Comparison of ENCODE assay signal across 1 cellular context in the genomic region with DNA sequence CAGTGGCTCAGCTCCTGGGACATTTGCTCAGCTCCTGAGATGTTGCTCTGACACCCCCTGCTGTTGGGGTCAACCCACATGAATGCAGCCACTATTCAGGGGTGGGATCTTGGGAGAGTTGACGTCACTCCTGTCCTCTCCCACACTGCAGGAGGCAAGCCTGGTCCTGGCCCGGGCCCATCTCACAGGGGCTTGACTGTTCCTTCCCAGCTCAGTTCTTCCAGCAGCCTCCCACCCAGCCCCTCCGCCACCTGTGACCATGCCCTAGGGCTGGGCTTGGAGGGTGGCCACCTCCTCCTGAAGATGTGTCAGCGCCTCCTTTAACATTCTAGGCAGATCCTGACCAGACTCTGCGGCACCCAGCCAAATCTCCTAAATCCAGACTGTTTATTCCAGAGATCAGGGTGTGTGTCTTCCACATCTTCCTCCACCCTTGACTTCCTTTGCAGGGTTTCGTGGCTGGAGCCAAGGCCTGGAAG.
TF ChIP-seq lines count a peak whose summit lies in the region.

No MANE protein-coding gene starts in this region.

TF ChIP-seq in HEK293, 187 proteins besides CTCF, POLR2A, EP300 and RAD21 (continued from another document and continues in another):
- TF ChIP-seq, protein P1, sequence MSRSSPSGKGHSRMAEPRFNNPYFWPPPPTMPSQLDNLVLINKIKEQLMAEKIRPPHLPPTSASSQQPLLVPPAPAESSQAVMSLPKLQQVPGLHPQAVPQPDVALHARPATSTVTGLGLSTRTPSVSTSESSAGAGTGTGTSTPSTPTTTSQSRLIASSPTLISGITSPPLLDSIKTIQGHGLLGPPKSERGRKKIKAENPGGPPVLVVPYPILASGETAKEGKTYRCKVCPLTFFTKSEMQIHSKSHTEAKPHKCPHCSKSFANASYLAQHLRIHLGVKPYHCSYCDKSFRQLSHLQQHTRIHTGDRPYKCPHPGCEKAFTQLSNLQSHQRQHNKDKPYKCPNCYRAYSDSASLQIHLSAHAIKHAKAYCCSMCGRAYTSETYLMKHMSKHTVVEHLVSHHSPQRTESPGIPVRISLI (tag by site-specific recombination; IDR thresholded peaks at IDR 0.05): no peak
- TF ChIP-seq ZNF776 (tag by site-specific recombination; IDR thresholded peaks at IDR 0.05; ENCODE audit: borderline replicate concordance) (no peak), ZNF701 (tag by site-specific recombination; IDR thresholded peaks at IDR 0.05) (no peak), GLIS1 (tag by site-specific recombination; IDR thresholded peaks at IDR 0.05) (peak; percentile 94), ZNF416 (tag by site-specific recombination; IDR thresholded peaks at IDR 0.05) (no peak), ZFP69B (tag by site-specific recombination; IDR thresholded peaks at IDR 0.05) (no peak; the same call in 1 of the 2 replicates), ZNF239 (tag by site-specific recombination; IDR thresholded peaks at IDR 0.05) (no peak), ZNF335 (tag by site-specific recombination; conservative IDR thresholded peaks at IDR 0.05) (no peak), ZBTB8A (tag by site-specific recombination; IDR thresholded peaks at IDR 0.05) (no peak), ZNF202 (tag by site-specific recombination; IDR thresholded peaks at IDR 0.05; ENCODE audit: borderline replicate concordance) (no peak), ZNF140 (tag by site-specific recombination; IDR thresholded peaks at IDR 0.05) (no peak), ZNF404 (tag by site-specific recombination; IDR thresholded peaks at IDR 0.05) (no peak), ZBTB1 (tag by site-specific recombination; IDR thresholded peaks at IDR 0.05) (no peak), ZNF121 (tag by site-specific recombination; IDR thresholded peaks at IDR 0.05) (no peak), KLF9 (tag by site-specific recombination; IDR thresholded peaks at IDR 0.05; ENCODE audit: low read depth) (no peak), ZNF660 (tag by site-specific recombination; IDR thresholded peaks at IDR 0.05) (no peak), FEZF1 (tag by site-specific recombination; IDR thresholded peaks at IDR 0.05) (peak; percentile 34; the same call in 1 of the 2 replicates), ZNF214 (tag by site-specific recombination; IDR thresholded peaks at IDR 0.05; ENCODE audit: borderline replicate concordance) (no peak), ZNF324 (tag by site-specific recombination; IDR thresholded peaks at IDR 0.05) (no peak), ZNF366 (tag by site-specific recombination; conservative IDR thresholded peaks at IDR 0.05) (no peak), ZNF391 (tag by site-specific recombination; IDR thresholded peaks at IDR 0.05; ENCODE audit: borderline replicate concordance, low read depth) (no peak), ZNF707 (tag by site-specific recombination; IDR thresholded peaks at IDR 0.05) (no peak), EGR2 (tag by site-specific recombination; IDR thresholded peaks at IDR 0.05; ENCODE audit: low read depth) (peak; percentile 54), ZNF426 (tag by site-specific recombination; IDR thresholded peaks at IDR 0.05) (no peak), GLIS2 (tag by site-specific recombination; IDR thresholded peaks at IDR 0.05) (peak; percentile 47; the same call in 1 of the 2 replicates), ZNF548 (tag by site-specific recombination; IDR thresholded peaks at IDR 0.05) (no peak), ZSCAN30 (tag by site-specific recombination; IDR thresholded peaks at IDR 0.05) (no peak), ZBTB21 (tag by site-specific recombination; IDR thresholded peaks at IDR 0.05) (no peak), ZNF423 (tag by site-specific recombination; IDR thresholded peaks at IDR 0.05) (no peak), KLF16 (tag by site-specific recombination; IDR thresholded peaks at IDR 0.05) (no peak), YY2 (tag by site-specific recombination; IDR thresholded peaks at IDR 0.05) (no peak), ZNF837 (tag by site-specific recombination; IDR thresholded peaks at IDR 0.05) (no peak), ZNF549 (tag by site-specific recombination; IDR thresholded peaks at IDR 0.05) (no peak), ZNF24 (tag by site-specific recombination; IDR thresholded peaks at IDR 0.05) (0 out of 2 replicates have a peak, but pooled peaks have one; percentile 45), ZNF600 (tag by site-specific recombination; IDR thresholded peaks at IDR 0.05) (peak; percentile 65), GLI4 (tag by site-specific recombination; IDR thresholded peaks at IDR 0.05) (no peak), ZNF266 (tag by site-specific recombination; IDR thresholded peaks at IDR 0.05; ENCODE audit: low read depth) (no peak)
- TF ChIP-seq, protein P2, sequence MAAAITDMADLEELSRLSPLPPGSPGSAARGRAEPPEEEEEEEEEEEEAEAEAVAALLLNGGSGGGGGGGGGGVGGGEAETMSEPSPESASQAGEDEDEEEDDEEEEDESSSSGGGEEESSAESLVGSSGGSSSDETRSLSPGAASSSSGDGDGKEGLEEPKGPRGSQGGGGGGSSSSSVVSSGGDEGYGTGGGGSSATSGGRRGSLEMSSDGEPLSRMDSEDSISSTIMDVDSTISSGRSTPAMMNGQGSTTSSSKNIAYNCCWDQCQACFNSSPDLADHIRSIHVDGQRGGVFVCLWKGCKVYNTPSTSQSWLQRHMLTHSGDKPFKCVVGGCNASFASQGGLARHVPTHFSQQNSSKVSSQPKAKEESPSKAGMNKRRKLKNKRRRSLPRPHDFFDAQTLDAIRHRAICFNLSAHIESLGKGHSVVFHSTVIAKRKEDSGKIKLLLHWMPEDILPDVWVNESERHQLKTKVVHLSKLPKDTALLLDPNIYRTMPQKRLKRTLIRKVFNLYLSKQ (tag by site-specific recombination; IDR thresholded peaks at IDR 0.05; ENCODE audit: borderline replicate concordance): no peak
- TF ChIP-seq, protein P3, sequence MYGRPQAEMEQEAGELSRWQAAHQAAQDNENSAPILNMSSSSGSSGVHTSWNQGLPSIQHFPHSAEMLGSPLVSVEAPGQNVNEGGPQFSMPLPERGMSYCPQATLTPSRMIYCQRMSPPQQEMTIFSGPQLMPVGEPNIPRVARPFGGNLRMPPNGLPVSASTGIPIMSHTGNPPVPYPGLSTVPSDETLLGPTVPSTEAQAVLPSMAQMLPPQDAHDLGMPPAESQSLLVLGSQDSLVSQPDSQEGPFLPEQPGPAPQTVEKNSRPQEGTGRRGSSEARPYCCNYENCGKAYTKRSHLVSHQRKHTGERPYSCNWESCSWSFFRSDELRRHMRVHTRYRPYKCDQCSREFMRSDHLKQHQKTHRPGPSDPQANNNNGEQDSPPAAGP (tag by site-specific recombination; IDR thresholded peaks at IDR 0.05): peak; percentile 92
- TF ChIP-seq, protein P4, sequence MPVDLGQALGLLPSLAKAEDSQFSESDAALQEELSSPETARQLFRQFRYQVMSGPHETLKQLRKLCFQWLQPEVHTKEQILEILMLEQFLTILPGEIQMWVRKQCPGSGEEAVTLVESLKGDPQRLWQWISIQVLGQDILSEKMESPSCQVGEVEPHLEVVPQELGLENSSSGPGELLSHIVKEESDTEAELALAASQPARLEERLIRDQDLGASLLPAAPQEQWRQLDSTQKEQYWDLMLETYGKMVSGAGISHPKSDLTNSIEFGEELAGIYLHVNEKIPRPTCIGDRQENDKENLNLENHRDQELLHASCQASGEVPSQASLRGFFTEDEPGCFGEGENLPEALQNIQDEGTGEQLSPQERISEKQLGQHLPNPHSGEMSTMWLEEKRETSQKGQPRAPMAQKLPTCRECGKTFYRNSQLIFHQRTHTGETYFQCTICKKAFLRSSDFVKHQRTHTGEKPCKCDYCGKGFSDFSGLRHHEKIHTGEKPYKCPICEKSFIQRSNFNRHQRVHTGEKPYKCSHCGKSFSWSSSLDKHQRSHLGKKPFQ (tag by site-specific recombination; IDR thresholded peaks at IDR 0.05): no peak
- TF ChIP-seq, protein P5, sequence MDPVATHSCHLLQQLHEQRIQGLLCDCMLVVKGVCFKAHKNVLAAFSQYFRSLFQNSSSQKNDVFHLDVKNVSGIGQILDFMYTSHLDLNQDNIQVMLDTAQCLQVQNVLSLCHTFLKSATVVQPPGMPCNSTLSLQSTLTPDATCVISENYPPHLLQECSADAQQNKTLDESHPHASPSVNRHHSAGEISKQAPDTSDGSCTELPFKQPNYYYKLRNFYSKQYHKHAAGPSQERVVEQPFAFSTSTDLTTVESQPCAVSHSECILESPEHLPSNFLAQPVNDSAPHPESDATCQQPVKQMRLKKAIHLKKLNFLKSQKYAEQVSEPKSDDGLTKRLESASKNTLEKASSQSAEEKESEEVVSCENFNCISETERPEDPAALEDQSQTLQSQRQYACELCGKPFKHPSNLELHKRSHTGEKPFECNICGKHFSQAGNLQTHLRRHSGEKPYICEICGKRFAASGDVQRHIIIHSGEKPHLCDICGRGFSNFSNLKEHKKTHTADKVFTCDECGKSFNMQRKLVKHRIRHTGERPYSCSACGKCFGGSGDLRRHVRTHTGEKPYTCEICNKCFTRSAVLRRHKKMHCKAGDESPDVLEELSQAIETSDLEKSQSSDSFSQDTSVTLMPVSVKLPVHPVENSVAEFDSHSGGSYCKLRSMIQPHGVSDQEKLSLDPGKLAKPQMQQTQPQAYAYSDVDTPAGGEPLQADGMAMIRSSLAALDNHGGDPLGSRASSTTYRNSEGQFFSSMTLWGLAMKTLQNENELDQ (tag by site-specific recombination; IDR thresholded peaks at IDR 0.05; ENCODE audit: low read depth): no peak
- TF ChIP-seq, protein P6, sequence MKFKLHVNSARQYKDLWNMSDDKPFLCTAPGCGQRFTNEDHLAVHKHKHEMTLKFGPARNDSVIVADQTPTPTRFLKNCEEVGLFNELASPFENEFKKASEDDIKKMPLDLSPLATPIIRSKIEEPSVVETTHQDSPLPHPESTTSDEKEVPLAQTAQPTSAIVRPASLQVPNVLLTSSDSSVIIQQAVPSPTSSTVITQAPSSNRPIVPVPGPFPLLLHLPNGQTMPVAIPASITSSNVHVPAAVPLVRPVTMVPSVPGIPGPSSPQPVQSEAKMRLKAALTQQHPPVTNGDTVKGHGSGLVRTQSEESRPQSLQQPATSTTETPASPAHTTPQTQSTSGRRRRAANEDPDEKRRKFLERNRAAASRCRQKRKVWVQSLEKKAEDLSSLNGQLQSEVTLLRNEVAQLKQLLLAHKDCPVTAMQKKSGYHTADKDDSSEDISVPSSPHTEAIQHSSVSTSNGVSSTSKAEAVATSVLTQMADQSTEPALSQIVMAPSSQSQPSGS (tag by site-specific recombination; IDR thresholded peaks at IDR 0.05; ENCODE audit: low read depth): peak; percentile 43; the same call in 1 of the 2 replicates
- TF ChIP-seq, protein P7, sequence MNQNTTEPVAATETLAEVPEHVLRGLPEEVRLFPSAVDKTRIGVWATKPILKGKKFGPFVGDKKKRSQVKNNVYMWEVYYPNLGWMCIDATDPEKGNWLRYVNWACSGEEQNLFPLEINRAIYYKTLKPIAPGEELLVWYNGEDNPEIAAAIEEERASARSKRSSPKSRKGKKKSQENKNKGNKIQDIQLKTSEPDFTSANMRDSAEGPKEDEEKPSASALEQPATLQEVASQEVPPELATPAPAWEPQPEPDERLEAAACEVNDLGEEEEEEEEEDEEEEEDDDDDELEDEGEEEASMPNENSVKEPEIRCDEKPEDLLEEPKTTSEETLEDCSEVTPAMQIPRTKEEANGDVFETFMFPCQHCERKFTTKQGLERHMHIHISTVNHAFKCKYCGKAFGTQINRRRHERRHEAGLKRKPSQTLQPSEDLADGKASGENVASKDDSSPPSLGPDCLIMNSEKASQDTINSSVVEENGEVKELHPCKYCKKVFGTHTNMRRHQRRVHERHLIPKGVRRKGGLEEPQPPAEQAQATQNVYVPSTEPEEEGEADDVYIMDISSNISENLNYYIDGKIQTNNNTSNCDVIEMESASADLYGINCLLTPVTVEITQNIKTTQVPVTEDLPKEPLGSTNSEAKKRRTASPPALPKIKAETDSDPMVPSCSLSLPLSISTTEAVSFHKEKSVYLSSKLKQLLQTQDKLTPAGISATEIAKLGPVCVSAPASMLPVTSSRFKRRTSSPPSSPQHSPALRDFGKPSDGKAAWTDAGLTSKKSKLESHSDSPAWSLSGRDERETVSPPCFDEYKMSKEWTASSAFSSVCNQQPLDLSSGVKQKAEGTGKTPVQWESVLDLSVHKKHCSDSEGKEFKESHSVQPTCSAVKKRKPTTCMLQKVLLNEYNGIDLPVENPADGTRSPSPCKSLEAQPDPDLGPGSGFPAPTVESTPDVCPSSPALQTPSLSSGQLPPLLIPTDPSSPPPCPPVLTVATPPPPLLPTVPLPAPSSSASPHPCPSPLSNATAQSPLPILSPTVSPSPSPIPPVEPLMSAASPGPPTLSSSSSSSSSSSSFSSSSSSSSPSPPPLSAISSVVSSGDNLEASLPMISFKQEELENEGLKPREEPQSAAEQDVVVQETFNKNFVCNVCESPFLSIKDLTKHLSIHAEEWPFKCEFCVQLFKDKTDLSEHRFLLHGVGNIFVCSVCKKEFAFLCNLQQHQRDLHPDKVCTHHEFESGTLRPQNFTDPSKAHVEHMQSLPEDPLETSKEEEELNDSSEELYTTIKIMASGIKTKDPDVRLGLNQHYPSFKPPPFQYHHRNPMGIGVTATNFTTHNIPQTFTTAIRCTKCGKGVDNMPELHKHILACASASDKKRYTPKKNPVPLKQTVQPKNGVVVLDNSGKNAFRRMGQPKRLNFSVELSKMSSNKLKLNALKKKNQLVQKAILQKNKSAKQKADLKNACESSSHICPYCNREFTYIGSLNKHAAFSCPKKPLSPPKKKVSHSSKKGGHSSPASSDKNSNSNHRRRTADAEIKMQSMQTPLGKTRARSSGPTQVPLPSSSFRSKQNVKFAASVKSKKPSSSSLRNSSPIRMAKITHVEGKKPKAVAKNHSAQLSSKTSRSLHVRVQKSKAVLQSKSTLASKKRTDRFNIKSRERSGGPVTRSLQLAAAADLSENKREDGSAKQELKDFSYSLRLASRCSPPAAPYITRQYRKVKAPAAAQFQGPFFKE (tag by site-specific recombination; IDR thresholded peaks at IDR 0.05; ENCODE audit: borderline replicate concordance): no peak
- TF ChIP-seq, protein P8, sequence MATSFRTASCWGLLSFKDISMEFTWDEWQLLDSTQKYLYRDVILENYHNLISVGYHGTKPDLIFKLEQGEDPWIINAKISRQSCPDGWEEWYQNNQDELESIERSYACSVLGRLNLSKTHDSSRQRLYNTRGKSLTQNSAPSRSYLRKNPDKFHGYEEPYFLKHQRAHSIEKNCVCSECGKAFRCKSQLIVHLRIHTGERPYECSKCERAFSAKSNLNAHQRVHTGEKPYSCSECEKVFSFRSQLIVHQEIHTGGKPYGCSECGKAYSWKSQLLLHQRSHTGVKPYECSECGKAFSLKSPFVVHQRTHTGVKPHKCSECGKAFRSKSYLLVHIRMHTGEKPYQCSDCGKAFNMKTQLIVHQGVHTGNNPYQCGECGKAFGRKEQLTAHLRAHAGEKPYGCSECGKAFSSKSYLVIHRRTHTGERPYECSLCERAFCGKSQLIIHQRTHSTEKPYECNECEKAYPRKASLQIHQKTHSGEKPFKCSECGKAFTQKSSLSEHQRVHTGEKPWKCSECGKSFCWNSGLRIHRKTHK (tag by site-specific recombination; IDR thresholded peaks at IDR 0.05): no peak
- TF ChIP-seq, protein P9, sequence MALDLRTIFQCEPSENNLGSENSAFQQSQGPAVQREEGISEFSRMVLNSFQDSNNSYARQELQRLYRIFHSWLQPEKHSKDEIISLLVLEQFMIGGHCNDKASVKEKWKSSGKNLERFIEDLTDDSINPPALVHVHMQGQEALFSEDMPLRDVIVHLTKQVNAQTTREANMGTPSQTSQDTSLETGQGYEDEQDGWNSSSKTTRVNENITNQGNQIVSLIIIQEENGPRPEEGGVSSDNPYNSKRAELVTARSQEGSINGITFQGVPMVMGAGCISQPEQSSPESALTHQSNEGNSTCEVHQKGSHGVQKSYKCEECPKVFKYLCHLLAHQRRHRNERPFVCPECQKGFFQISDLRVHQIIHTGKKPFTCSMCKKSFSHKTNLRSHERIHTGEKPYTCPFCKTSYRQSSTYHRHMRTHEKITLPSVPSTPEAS (tag by site-specific recombination; IDR thresholded peaks at IDR 0.05): no peak
